8 cellular contexts compared by ENCODE assay signal in genomic region chr12:95582230-95583058, GRCh38. TPM values are rescaled to one million over a fixed set of nuclear protein-coding genes. Genes with fewer than 3 reads are reported as not detected.
DNase-seq lines count a peak whose midpoint lies in the region; ATAC-seq and TF ChIP-seq lines count a peak whose summit lies in the region.

No MANE protein-coding gene starts in this region.

- H3K9me3 Mint-ChIP-seq in MCF 10A (ENCODE audit: unreplicated experiment) = no peaks in the 10 kb centered on the region
- H3K9me3 Mint-ChIP-seq in stimulated activated naive CD8-positive, alpha-beta T cell treated with anti-CD3 and anti-CD28 coated beads, Interleukin-15, amount 100 ng/mL, for 72 hours = no peaks in the 10 kb centered on the region

- no peaks in the 10 kb centered on the region for H3K27me3 Mint-ChIP-seq in MCF 10A (ENCODE audit: insufficient read depth, unreplicated experiment)
- H3K27me3 Mint-ChIP-seq in stimulated activated naive CD8-positive, alpha-beta T cell treated with anti-CD3 and anti-CD28 coated beads, Interleukin-15, amount 100 ng/mL, for 72 hours = no peaks in the 10 kb centered on the region

- no TSS peak for BruUV-seq in MCF 10A (replicated peaks; lab: Mats Ljungman, UMichigan)

- DNase-seq in DMS114 treated with DMSO at 0.1 percent for 48 hours (lab: John Stamatoyannopoulos, UW; ENCODE audit: unreplicated experiment) = peak; percentile 62
- peak; percentile 46 for DNase-seq in NCI-H2029 treated with DMSO at 0.1 percent for 48 hours (lab: John Stamatoyannopoulos, UW)
- peak; percentile 51 for DNase-seq in MCF 10A (ENCODE audit: unreplicated experiment)
- DNase-seq in lung (ENCODE audit: low spot score) = no peak
- DNase-seq in stimulated activated naive CD8-positive, alpha-beta T cell treated with anti-CD3 and anti-CD28 coated beads, Interleukin-15, amount 100 ng/mL, for 72 hours = no peak
- no peak for DNase-seq in stimulated activated CD4-positive, alpha-beta T cell treated with anti-CD3 and anti-CD28 coated beads, Interleukin-2, amount 100 ng/mL, for 24 hours

- POLR2A ChIA-PET in MCF 10A (lab: Yijun Ruan, JAX) = interaction anchor here (0.7 to 1.8 kb wide), 4 partner anchors 66 to 433 kb away, joined by 3 to 4 read pairs (median 4); no protein-coding TSS in a partner anchor

- no peaks in the 10 kb centered on the region for H3K4me1 Mint-ChIP-seq in MCF 10A (ENCODE audit: insufficient read depth, unreplicated experiment)
- H3K4me1 Mint-ChIP-seq in stimulated activated naive CD8-positive, alpha-beta T cell treated with anti-CD3 and anti-CD28 coated beads, Interleukin-15, amount 100 ng/mL, for 72 hours = no peaks in the 10 kb centered on the region

- no peaks in the 10 kb centered on the region for H3K9me3 ChIP-seq in lung (ENCODE audit: control insufficient read depth in 2 of 2, insufficient read depth in 1 of 2, low read length in 1 of 2)

- CTCF ChIA-PET in MCF 10A (lab: Yijun Ruan, JAX) = interaction anchor here (0.7 to 7.4 kb wide), 28 partner anchors 11 to 1411 kb away, joined by 3 to 114 read pairs (median 3); no protein-coding TSS in a partner anchor

- intact Hi-C loops in MCF 10A (cut with micrococcal nuclease) = loop anchor here (1.0 to 10.0 kb wide), 3 partner anchors 40 to 233 kb away; no protein-coding TSS in a partner anchor

- no peak overlapping the region for H3K4me3 ChIP-seq in lung

- TF ChIP-seq CTCF in MCF 10A (IDR thresholded peaks at IDR 0.05; ENCODE audit: unreplicated experiment) = peak; percentile 54
- peak; percentile 32 for TF ChIP-seq CTCF in lung (IDR thresholded peaks at IDR 0.05; ENCODE audit: control extremely low read depth, extremely low read depth)

- no peaks in the 10 kb centered on the region for H3K36me3 Mint-ChIP-seq in MCF 10A (ENCODE audit: insufficient read depth, unreplicated experiment)

- no peaks in the 10 kb centered on the region for H3K4me1 ChIP-seq in lung (ENCODE audit: control insufficient read depth in 2 of 2, insufficient read depth in 2 of 2, low read length in 2 of 2)

- H3K27me3 ChIP-seq in lung (ENCODE audit: control insufficient read depth, insufficient read depth) = no peaks in the 10 kb centered on the region

- no peak overlapping the region for H3K27ac Mint-ChIP-seq in MCF 10A (ENCODE audit: low read depth, unreplicated experiment)
- H3K27ac Mint-ChIP-seq in stimulated activated naive CD8-positive, alpha-beta T cell treated with anti-CD3 and anti-CD28 coated beads, Interleukin-15, amount 100 ng/mL, for 72 hours = no peak overlapping the region

- 52 to 54% methylated on average over 8 of the region's 8 CpGs for WGBS in lung, 2 donors

- ATAC-seq in lung (ENCODE audit: insufficient read depth, low FRiP score) (no peak), GM18498 (IDR thresholded peaks at IDR 0.05; ENCODE audit: unreplicated experiment) (no peak), HG02938 (IDR thresholded peaks at IDR 0.05; ENCODE audit: unreplicated experiment) (no peak)
- no peak for ATAC-seq in stimulated activated naive CD8-positive, alpha-beta T cell treated with anti-CD3 and anti-CD28 coated beads, Interleukin-15, amount 100 ng/mL, for 72 hours

- no peak overlapping the region for H3K27ac ChIP-seq in lung (ENCODE audit: low read depth in 1 of 2, low read length in 1 of 2)

- no peak overlapping the region for H3K4me3 Mint-ChIP-seq in MCF 10A (ENCODE audit: unreplicated experiment)
- H3K4me3 Mint-ChIP-seq in stimulated activated naive CD8-positive, alpha-beta T cell treated with anti-CD3 and anti-CD28 coated beads, Interleukin-15, amount 100 ng/mL, for 72 hours = no peak overlapping the region

- H3K36me3 ChIP-seq in lung (ENCODE audit: control insufficient read depth in 2 of 2, insufficient read depth in 2 of 2, low read length in 2 of 2) = no peaks in the 10 kb centered on the region

RNA-seq across cellular contexts. Expression of gene USP44, which starts 31.2 kb away (rescaled TPM):
- total RNA-seq in MCF 10A (2022) (not detected in 2 replicates), lung (10 to 100 TPM; 11.6 to 18.6 TPM)
- polyA plus RNA-seq in lung = 1 to 10 TPM; 2.3 to 8.9 TPM

Comparison
In these comparisons a context has a peak if more than half of its experiments do, and no peak if none do; other contexts are left out.
1. DNase-seq: peak in DMS114 treated with DMSO at 0.1 percent for 48 hours (single experiment), NCI-H2029 treated with DMSO at 0.1 percent for 48 hours (single experiment) and MCF 10A (single experiment); none in lung (single experiment), stimulated activated naive CD8-positive, alpha-beta T cell treated with anti-CD3 and anti-CD28 coated beads, Interleukin-15, amount 100 ng/mL, for 72 hours (0 of 2) and stimulated activated CD4-positive, alpha-beta T cell treated with anti-CD3 and anti-CD28 coated beads, Interleukin-2, amount 100 ng/mL, for 24 hours (0 of 2).
2. RNA of gene USP44, which starts 31.2 kb away (total RNA-seq): 11.6 to 18.6 TPM in lung; not detected in MCF 10A; every median in the first group is over 10 times any median in the second.